1 cellular context compared by ENCODE assay signal in genomic region chr10:131676046-131676445, GRCh38.
TF ChIP-seq lines count a peak whose summit lies in the region.

No MANE protein-coding gene starts in this region.

TF ChIP-seq in WTC11, 78 proteins besides CTCF, POLR2A, EP300 and RAD21 (continued from another document):
- TF ChIP-seq NFATC4 (CRISPR knock-in tag; IDR thresholded peaks at IDR 0.05) (no peak), NR3C1 (CRISPR knock-in tag; conservative IDR thresholded peaks at IDR 0.05; ENCODE audit: low read depth) (no peak), PRDM15 (CRISPR knock-in tag; IDR thresholded peaks at IDR 0.05) (no peak), TCF7 (CRISPR knock-in tag; IDR thresholded peaks at IDR 0.05; ENCODE audit: low read depth) (no peak), ATF6 (CRISPR knock-in tag; IDR thresholded peaks at IDR 0.05) (no peak)
